ENCODE assay signal across 9 cellular contexts in the genomic region with DNA sequence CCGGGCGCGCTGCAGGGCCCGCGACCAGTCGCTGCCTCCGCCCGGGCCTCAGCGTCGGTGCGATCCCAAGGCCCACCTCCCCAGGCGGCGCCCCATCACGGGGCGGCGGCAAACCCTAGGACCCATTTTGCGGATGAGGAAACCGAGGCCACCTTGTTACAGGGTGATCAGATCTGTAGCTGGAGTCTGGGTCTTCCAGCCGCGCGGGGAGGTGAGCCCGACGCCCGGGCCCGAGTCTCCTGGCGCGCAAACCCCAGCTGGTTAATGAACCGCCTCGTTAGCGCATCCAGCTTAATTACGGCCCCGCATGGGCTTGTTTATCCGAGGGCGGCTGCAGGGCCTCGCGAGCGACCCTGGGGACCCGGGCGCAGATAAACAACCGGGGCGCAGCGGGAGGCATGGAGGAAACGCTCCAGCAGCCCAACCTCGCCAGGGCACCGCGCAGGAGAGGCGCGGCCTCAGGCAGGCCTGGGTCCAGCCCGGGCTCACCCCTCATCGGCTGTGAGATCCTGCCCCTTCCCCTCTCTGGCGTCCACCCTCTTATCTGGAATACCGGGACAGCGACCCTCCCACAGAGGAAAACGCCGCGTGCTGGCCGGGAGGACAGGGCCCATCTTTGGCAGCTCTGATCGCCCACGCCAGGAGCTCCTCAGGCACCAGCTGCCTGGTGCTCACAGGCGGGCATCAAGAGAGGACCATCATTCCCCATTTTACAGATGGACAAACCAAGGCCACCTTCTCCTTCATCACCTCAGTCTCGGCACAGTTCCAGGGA. TPM values are rescaled to one million over a fixed set of nuclear protein-coding genes. Genes with fewer than 3 reads are reported as not detected.
DNase-seq lines count a peak whose midpoint lies in the region; ATAC-seq, FAIRE-seq and TF ChIP-seq lines count a peak whose summit lies in the region.
"Had no signal": no experiment of that assay in that cellular context is flagged by ENCODE, and none has a peak within 500 bp of the region (broad histone marks: within the 10 kb centered on the region; RNA-seq: fewer than 3 reads in every experiment).

No MANE protein-coding gene starts in this region.

- no peaks in the 10 kb centered on the region for H3K9me3 Mint-ChIP-seq in activated T-cell treated with anti-CD3 and anti-CD28 coated beads, Interleukin-2, amount 50 U/mL, for 24 hours
- no peaks in the 10 kb centered on the region for H3K9me3 Mint-ChIP-seq in memory B cell

- H3K36me3 ChIP-seq in GM12878 (ENCODE audit: control insufficient read depth in 2 of 2, insufficient read depth in 2 of 2, low read length in 1 of 2): peaks cover 0 to 25% of the 10 kb centered on the region in 2 experiments; a peak in 3 of 4 replicates
- H3K36me3 ChIP-seq in tibial nerve: peaks cover 0 to 33% (median 0%) of the 10 kb centered on the region in 3 donors

- TF ChIP-seq EP300 in GM12878 (IDR thresholded peaks at IDR 0.05; ENCODE audit: borderline replicate concordance in 1 of 2, control insufficient read depth in 1 of 2, low read depth in 2 of 2, low read length in 2 of 2) (no peak), tibial nerve (IDR thresholded peaks at IDR 0.05) (no peak)

- peaks cover 25% of the 10 kb centered on the region for H3K36me3 Mint-ChIP-seq in activated T-cell treated with anti-CD3 and anti-CD28 coated beads, Interleukin-2, amount 50 U/mL, for 24 hours (ENCODE audit: low read depth)
- H3K36me3 Mint-ChIP-seq in memory B cell: peaks cover 15% of the 10 kb centered on the region

- H4K20me1 ChIP-seq in GM12878 (ENCODE audit: control insufficient read depth, insufficient read depth): no peaks in the 10 kb centered on the region; the same call in 1 of the 2 replicates

- RAD21 ChIA-PET in GM12878 (lab: Charles Lee; ENCODE audit: unreplicated experiment): interaction anchor here (1.6 kb wide), 1 partner anchor 147 kb away, joined by 7 read pairs; no protein-coding TSS in a partner anchor

- SMC1A ChIA-PET in GM12878 (lab: Charles Lee; ENCODE audit: uncharacterized antibody, unreplicated experiment): interaction anchor here (0.6 kb wide), 1 partner anchor 303 kb away, joined by 3 read pairs; no protein-coding TSS in a partner anchor

- TF ChIP-seq CTCF in GM12878 (IDR thresholded peaks at IDR 0.05 in 2 of 3, conservative IDR thresholded peaks at IDR 0.05 in 1 of 3; ENCODE audit: control insufficient read depth in 2 of 3, extremely low read depth in 1 of 3, insufficient read depth in 1 of 3, low read depth in 3 of 3, low read length in 3 of 3): no peak
- no peak for TF ChIP-seq CTCF in tibial nerve (IDR thresholded peaks at IDR 0.05)

- no peak overlapping the region for H3K9ac ChIP-seq in GM12878 (ENCODE audit: control insufficient read depth, insufficient read depth, low read length)

- H3K4me2 ChIP-seq in GM12878 (ENCODE audit: control insufficient read depth, insufficient read depth): peak overlapping the region; percentile 38; the same call in 1 of the 2 replicates

- intact Hi-C loops in GM12878 (cut with micrococcal nuclease; ENCODE audit: unreplicated experiment): loop anchor here (1.0 kb wide), 1 partner anchor 147 kb away; no protein-coding TSS in a partner anchor

- no peak overlapping the region for H3K27ac Mint-ChIP-seq in activated T-cell treated with anti-CD3 and anti-CD28 coated beads, Interleukin-2, amount 50 U/mL, for 24 hours
- H3K27ac Mint-ChIP-seq in memory B cell: no peak overlapping the region

- H3K4me3 ChIP-seq in GM12878: no peak overlapping the region
- H3K4me3 ChIP-seq in tibial nerve: peak overlapping the region; percentile 3 to 47 (median 36)

- BruUV-seq in GM12878 (replicated peaks; lab: Mats Ljungman, UMichigan): no TSS peak

- no peak for FAIRE-seq in GM12878 (lab: Jason Lieb, UNC)
- FAIRE-seq: colon had no signal

- no peak for DNase-seq in activated T-cell treated with anti-CD3 and anti-CD28 coated beads, Interleukin-2, amount 50 U/mL, for 24 hours
- DNase-seq in activated T-cell treated with anti-CD3 and anti-CD28 coated beads, Interleukin-2, amount 50 U/mL, for 1 hour: no peak
- DNase-seq in GM12878 (ENCODE audit: low read depth, low spot score) (no peak), memory B cell (ENCODE audit: low spot score in 2 of 2) (no peak), tibial nerve (ENCODE audit: low spot score in 2 of 2) (no peak), NCI-H1417 (lab: John Stamatoyannopoulos, UW) (no peak), anterior cingulate cortex (lab: John Stamatoyannopoulos, UW) (no peak)
- no peak for DNase-seq in activated naive CD4-positive, alpha-beta T cell treated with Interleukin-2 at 50 U/mL for 16 hours

- H3K79me2 ChIP-seq in GM12878 (ENCODE audit: control insufficient read depth, insufficient read depth, low read length): no peaks in the 10 kb centered on the region

- no peak overlapping the region for H2AFZ ChIP-seq in GM12878 (ENCODE audit: control insufficient read depth, low read depth, low read length)

- in situ Hi-C loops in GM12878 (cut with MboI): loop anchor here (5.0 kb wide), 1 partner anchor 146 kb away; no protein-coding TSS in a partner anchor

- TF ChIP-seq RAD21 in GM12878 (IDR thresholded peaks at IDR 0.05; ENCODE audit: insufficient read depth, low read depth, low read length): no peak

- H3K4me1 Mint-ChIP-seq in activated T-cell treated with anti-CD3 and anti-CD28 coated beads, Interleukin-2, amount 50 U/mL, for 24 hours (ENCODE audit: low read depth): peaks cover 10% of the 10 kb centered on the region
- H3K4me1 Mint-ChIP-seq in memory B cell: peaks cover 18% of the 10 kb centered on the region

- no peaks in the 10 kb centered on the region for H3K9me3 ChIP-seq in GM12878 (replicated peaks; ENCODE audit: control insufficient read depth, insufficient read depth, low read length)
- no peaks in the 10 kb centered on the region for H3K9me3 ChIP-seq in tibial nerve

- H3K27me3 ChIP-seq in GM12878 (replicated peaks in 1 of 2; ENCODE audit: control insufficient read depth in 2 of 2, insufficient read depth in 2 of 2, low read length in 1 of 2): no peaks in the 10 kb centered on the region
- H3K27me3 ChIP-seq in tibial nerve: no peaks in the 10 kb centered on the region

- POLR2A ChIA-PET in GM12878 (lab: Charles Lee): no interaction called here

- H3K27ac ChIP-seq in GM12878 (ENCODE audit: control insufficient read depth, insufficient read depth) (no peak overlapping the region), tibial nerve (peak overlapping the region in 1 of 4 donors; percentile 49)

- H3K4me1 ChIP-seq in GM12878 (ENCODE audit: control insufficient read depth, insufficient read depth, low read length) (no peaks in the 10 kb centered on the region; the same call in 1 of the 2 replicates), tibial nerve (peaks cover 0 to 55% (median 16%) of the 10 kb centered on the region in 4 donors)

- WGBS in GM12878 (ENCODE audit: insufficient coverage, insufficient replicate concordance, low lambda C conversion rate, missing lambda C conversion rate): 25% methylated on average over 44 of the region's 61 CpGs
- WGBS in tibial nerve, 2 donors: 29 to 41% methylated on average over 39 to 49 of the region's 61 CpGs

- peaks cover 12% of the 10 kb centered on the region for H3K27me3 Mint-ChIP-seq in activated T-cell treated with anti-CD3 and anti-CD28 coated beads, Interleukin-2, amount 50 U/mL, for 24 hours
- H3K27me3 Mint-ChIP-seq in memory B cell: peaks cover 1% of the 10 kb centered on the region

- H3K4me3 Mint-ChIP-seq in activated T-cell treated with anti-CD3 and anti-CD28 coated beads, Interleukin-2, amount 50 U/mL, for 24 hours: peak overlapping the region; percentile 31
- peak overlapping the region; percentile 68 for H3K4me3 Mint-ChIP-seq in memory B cell

- no peak for TF ChIP-seq POLR2A in GM12878 (IDR thresholded peaks at IDR 0.05; ENCODE audit: low read depth, low read length)
- TF ChIP-seq POLR2A in tibial nerve (IDR thresholded peaks at IDR 0.05): no peak

- CTCF ChIA-PET in GM12878 (lab: Yijun Ruan, JAX): interaction anchor here (1.0 to 4.1 kb wide), 6 partner anchors 16 to 183 kb away, joined by 3 to 21 read pairs (median 4); no protein-coding TSS in a partner anchor

- ATAC-seq in GM12878 (no peak), memory B cell (ENCODE audit: low read depth) (no peak)

RNA-seq across cellular contexts. Expression of a gene that starts 14.7 kb away (rescaled TPM):
- 33.2 and 38.5 TPM in 2 replicates for total RNA-seq in GM12878 (2013; cell fraction: nucleolus; rRNA removed)
- total RNA-seq in GM12878 (2014; rRNA removed) (95.4 and 108 TPM in 2 replicates), GM12878 (2014; rRNA removed; fragmentation: Illumina TruSeq; extraction: Trizol) (46.8 and 49.6 TPM in 2 replicates), GM12878 (2021) (95.0 and 96.9 TPM in 2 replicates), tibial nerve (10 to 100 TPM; 35.0 to 86.7 (median 50.4) TPM)
- polyA plus RNA-seq in GM12878 (2011; ENCODE audit: low read depth): 58.7 TPM
- polyA plus RNA-seq in GM12878 (2011; rRNA removed) (54.4 and 137 TPM in 2 replicates), GM12878 (2014; fragmentation: Illumina TruSeq; extraction: Trizol) (47.3 and 70.4 TPM in 2 replicates), GM12878 (2014; fragmentation: Nextera tagmentation; extraction: Ambion mirVana) (100 to 1,000 TPM; 125 to 225 TPM), GM12878 (2014; rRNA removed) (156 and 169 TPM in 2 replicates), GM12878 (2016; fragmentation: Nextera tagmentation; extraction: Ambion mirVana) (100 to 1,000 TPM; 165 to 174 TPM)
- polyA plus RNA-seq in GM12878 (2011; cell fraction: cytosol; rRNA removed): 184 and 238 TPM in 2 replicates
- polyA plus RNA-seq in GM12878 (2011; cell fraction: nucleus; rRNA removed): 334 and 345 TPM in 2 replicates
- polyA plus RNA-seq in GM12878 (2012): 91.8 and 114 TPM in 2 replicates
- 76.3 and 115 TPM in 2 replicates for polyA minus RNA-seq in GM12878 (2011; rRNA and poly(A)+ RNA removed)
- polyA minus RNA-seq in GM12878 (2011; cell fraction: cytosol; rRNA and poly(A)+ RNA removed): 42.0 and 47.6 TPM in 2 replicates
- polyA minus RNA-seq in GM12878 (2011; cell fraction: nucleus; rRNA and poly(A)+ RNA removed): 33.0 and 52.4 TPM in 2 replicates

RNA-seq across cellular contexts. Expression of a gene that starts 26.5 kb away (rescaled TPM):
- 20.3 and 30.9 TPM in 2 replicates for total RNA-seq in GM12878 (2013; cell fraction: nucleolus; rRNA removed)
- 1,046 and 1,202 TPM in 2 replicates for total RNA-seq in GM12878 (2014; rRNA removed)
- total RNA-seq in GM12878 (2014; rRNA removed; fragmentation: Illumina TruSeq; extraction: Trizol): 428 and 448 TPM in 2 replicates
- total RNA-seq in GM12878 (2021): 588 and 613 TPM in 2 replicates
- polyA plus RNA-seq in GM12878 (2011; ENCODE audit: low read depth): 551 TPM
- 140 and 329 TPM in 2 replicates for polyA plus RNA-seq in GM12878 (2011; rRNA removed)
- 1,152 and 1,390 TPM in 2 replicates for polyA plus RNA-seq in GM12878 (2011; cell fraction: cytosol; rRNA removed)
- 726 and 995 TPM in 2 replicates for polyA plus RNA-seq in GM12878 (2011; cell fraction: nucleus; rRNA removed)
- polyA plus RNA-seq in GM12878 (2012): 567 and 657 TPM in 2 replicates
- polyA plus RNA-seq in GM12878 (2014; fragmentation: Illumina TruSeq; extraction: Trizol): 35.8 and 243 TPM in 2 replicates
- polyA plus RNA-seq in GM12878 (2014; fragmentation: Nextera tagmentation; extraction: Ambion mirVana): 100 to 1,000 TPM; 387 to 457 TPM
- 1,451 and 1,476 TPM in 2 replicates for polyA plus RNA-seq in GM12878 (2014; rRNA removed)
- 100 to 1,000 TPM; 792 to 857 TPM for polyA plus RNA-seq in GM12878 (2016; fragmentation: Nextera tagmentation; extraction: Ambion mirVana)
- 159 and 366 TPM in 2 replicates for polyA minus RNA-seq in GM12878 (2011; rRNA and poly(A)+ RNA removed)
- 228 and 251 TPM in 2 replicates for polyA minus RNA-seq in GM12878 (2011; cell fraction: cytosol; rRNA and poly(A)+ RNA removed)
- polyA minus RNA-seq in GM12878 (2011; cell fraction: nucleus; rRNA and poly(A)+ RNA removed): 109 and 119 TPM in 2 replicates
- total RNA-seq in tibial nerve: 100 to 1,000 TPM; 337 to 421 (median 383) TPM

RNA-seq across cellular contexts. Expression of a gene that starts 34.8 kb away (rescaled TPM):
- total RNA-seq in GM12878 (2013; cell fraction: nucleolus; rRNA removed): not detected in 2 replicates
- not detected in 2 replicates for total RNA-seq in GM12878 (2014; rRNA removed)
- total RNA-seq in GM12878 (2014; rRNA removed; fragmentation: Illumina TruSeq; extraction: Trizol): not detected in 2 replicates
- not detected in 2 replicates for total RNA-seq in GM12878 (2021)
- not detected for polyA plus RNA-seq in GM12878 (2011; ENCODE audit: low read depth)
- polyA plus RNA-seq in GM12878 (2011; rRNA removed): not detected in 2 replicates
- polyA plus RNA-seq in GM12878 (2011; cell fraction: cytosol; rRNA removed): not detected in 2 replicates
- not detected in 2 replicates for polyA plus RNA-seq in GM12878 (2011; cell fraction: nucleus; rRNA removed)
- polyA plus RNA-seq in GM12878 (2012): 0.08 and 0.09 TPM in 2 replicates
- not detected in 2 replicates for polyA plus RNA-seq in GM12878 (2014; fragmentation: Illumina TruSeq; extraction: Trizol)
- polyA plus RNA-seq in GM12878 (2014; fragmentation: Nextera tagmentation; extraction: Ambion mirVana): not detected
- polyA plus RNA-seq in GM12878 (2014; rRNA removed): not detected in 2 replicates
- polyA plus RNA-seq in GM12878 (2016; fragmentation: Nextera tagmentation; extraction: Ambion mirVana): under 1 TPM; 0.10 to 0.12 TPM
- not detected in 2 replicates for polyA minus RNA-seq in GM12878 (2011; rRNA and poly(A)+ RNA removed)
- not detected in 2 replicates for polyA minus RNA-seq in GM12878 (2011; cell fraction: cytosol; rRNA and poly(A)+ RNA removed)
- polyA minus RNA-seq in GM12878 (2011; cell fraction: nucleus; rRNA and poly(A)+ RNA removed): not detected in 2 replicates
- total RNA-seq in tibial nerve: 1 to 10 TPM in 1 of 4 donors, under 1 TPM in 3; 0.39 to 2.1 (median 0.52) TPM
